ENCODE assay signal across 2 cellular contexts in the genomic region with DNA sequence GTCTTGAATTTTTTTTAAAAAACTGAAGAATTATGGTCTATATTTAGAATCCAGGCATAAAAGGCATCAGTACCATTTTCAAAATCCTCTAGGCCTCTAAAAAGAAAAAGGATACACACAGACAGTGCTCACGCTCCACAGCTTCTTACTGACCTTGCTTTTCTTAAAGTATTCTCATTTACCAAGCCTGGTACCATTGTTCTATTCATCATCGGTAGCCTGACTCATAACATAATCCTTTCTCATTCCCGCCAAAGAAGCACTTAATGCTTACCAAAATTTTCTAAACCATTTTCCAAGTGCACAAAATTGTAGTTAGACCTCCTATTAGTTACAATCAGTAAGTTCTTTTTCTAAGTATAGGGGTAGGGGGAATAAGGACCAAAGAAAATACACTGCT.
TF ChIP-seq lines count a peak whose summit lies in the region.

No MANE protein-coding gene starts in this region.

TF ChIP-seq in SK-N-SH treated with all-trans-retinoic acid at 6 μM for 48 hours, 23 proteins besides CTCF, POLR2A, EP300 and RAD21 (continued from another document):
- TF ChIP-seq ISL1 (CRISPR knock-in tag; IDR thresholded peaks at IDR 0.05) (peak; percentile 37; the same call in 1 of the 2 replicates), ZC3H10 (CRISPR knock-in tag; IDR thresholded peaks at IDR 0.05) (no peak), RARB (CRISPR knock-in tag; IDR thresholded peaks at IDR 0.05) (no peak)

TF ChIP-seq in SK-N-SH, 30 proteins besides CTCF, POLR2A, EP300 and RAD21 (continued from another document):
- TF ChIP-seq, protein P1, sequence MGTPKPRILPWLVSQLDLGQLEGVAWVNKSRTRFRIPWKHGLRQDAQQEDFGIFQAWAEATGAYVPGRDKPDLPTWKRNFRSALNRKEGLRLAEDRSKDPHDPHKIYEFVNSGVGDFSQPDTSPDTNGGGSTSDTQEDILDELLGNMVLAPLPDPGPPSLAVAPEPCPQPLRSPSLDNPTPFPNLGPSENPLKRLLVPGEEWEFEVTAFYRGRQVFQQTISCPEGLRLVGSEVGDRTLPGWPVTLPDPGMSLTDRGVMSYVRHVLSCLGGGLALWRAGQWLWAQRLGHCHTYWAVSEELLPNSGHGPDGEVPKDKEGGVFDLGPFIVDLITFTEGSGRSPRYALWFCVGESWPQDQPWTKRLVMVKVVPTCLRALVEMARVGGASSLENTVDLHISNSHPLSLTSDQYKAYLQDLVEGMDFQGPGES (IDR thresholded peaks at IDR 0.05; ENCODE audit: low read depth, low read length) = no peak
- no peak for TF ChIP-seq NRF1 (IDR thresholded peaks at IDR 0.05; ENCODE audit: low read depth, low read length)
TF ChIP-seq in SK-N-SH: peak in this region for 0.
